In genomic region chr13:19864018-19864338, GRCh38 we compare ENCODE assay signal across 1 cellular context.
A peak's percentile ranks its signal among the peaks of the same experiment; 100 is the strongest.
TF ChIP-seq lines count a peak whose summit lies in the region.

No MANE protein-coding gene starts in this region.

TF ChIP-seq in K562, 482 proteins besides CTCF, POLR2A, EP300 and RAD21 (continued from another document):
- TF ChIP-seq VEZF1 (CRISPR knock-in tag; IDR thresholded peaks at IDR 0.05) (peak; percentile 56; the same call in 1 of the 2 replicates), ZNF121 (CRISPR knock-in tag; conservative IDR thresholded peaks at IDR 0.05) (no peak), NFIC (IDR thresholded peaks at IDR 0.05) (peak; percentile 91), ZBTB9 (CRISPR knock-in tag; IDR thresholded peaks at IDR 0.05) (0 out of 2 replicates have a peak, but pooled peaks have one; percentile 56), ARID3B (CRISPR knock-in tag; IDR thresholded peaks at IDR 0.05; ENCODE audit: borderline replicate concordance) (no peak), ZBTB7A (IDR thresholded peaks at IDR 0.05; ENCODE audit: borderline replicate concordance, control insufficient read depth, low read depth, low read length) (0 out of 2 replicates have a peak, but pooled peaks have one; percentile 31), ZNF79 (CRISPR knock-in tag; IDR thresholded peaks at IDR 0.05; ENCODE audit: low read depth) (no peak), TAF9B (IDR thresholded peaks at IDR 0.05; ENCODE audit: partially characterized antibody) (peak; percentile 22), FOXM1 (IDR thresholded peaks at IDR 0.05; ENCODE audit: low read depth) (no peak), FOXM1 (CRISPR knock-in tag; IDR thresholded peaks at IDR 0.05; ENCODE audit: low read depth) (no peak), MGA (IDR thresholded peaks at IDR 0.05) (peak; percentile 53; the same call in 1 of the 2 replicates), POLR2G (IDR thresholded peaks at IDR 0.05; ENCODE audit: low read depth, low read length) (peak; percentile 84), MAX (CRISPR knock-in tag; IDR thresholded peaks at IDR 0.05) (0 out of 2 replicates have a peak, but pooled peaks have one; percentile 8), KLF6 (CRISPR knock-in tag; IDR thresholded peaks at IDR 0.05; ENCODE audit: borderline replicate concordance) (peak; percentile 37; the same call in 1 of the 2 replicates), ETS1 (conservative IDR thresholded peaks at IDR 0.05; ENCODE audit: control insufficient read depth, low read depth, low read length) (0 out of 2 replicates have a peak, but pooled peaks have one; percentile 11), RBM22 (IDR thresholded peaks at IDR 0.05; ENCODE audit: low read depth, low read length, poor library complexity, severe bottlenecking) (peak; percentile 24), CHD1 (IDR thresholded peaks at IDR 0.05; ENCODE audit: low read length) (peak; percentile 32), L3MBTL2 (IDR thresholded peaks at IDR 0.05) (peak; percentile 8; the same call in 1 of the 2 replicates), PKNOX1 (IDR thresholded peaks at IDR 0.05) (no peak), ZFX (CRISPR knock-in tag; IDR thresholded peaks at IDR 0.05) (peak; percentile 94), RB1 (IDR thresholded peaks at IDR 0.05; ENCODE audit: low read depth) (no peak), ZNF639 (CRISPR knock-in tag; conservative IDR thresholded peaks at IDR 0.05 in 1 of 2, IDR thresholded peaks at IDR 0.05 in 1 of 2) (peak in 1 of 2 experiments; percentile 89; a peak in 2 of 4 replicates)
